Comparison of ENCODE assay signal across 8 cellular contexts in genomic region chr5:112862085-112862484, GRCh38. TPM values are rescaled to one million over a fixed set of nuclear protein-coding genes. Genes with fewer than 3 reads are reported as not detected.
A peak's percentile ranks its signal among the peaks of the same experiment; 100 is the strongest.
DNase-seq lines count a peak whose midpoint lies in the region; ATAC-seq and TF ChIP-seq lines count a peak whose summit lies in the region.

No MANE protein-coding gene starts in this region.

- no peaks in the 10 kb centered on the region for H3K9me3 Mint-ChIP-seq in Calu3 (ENCODE audit: low read depth, unreplicated experiment)

- H2AK5ac ChIP-seq in neuronal stem cell (ENCODE audit: low read depth, low read length) = no peak overlapping the region

- H3K9ac ChIP-seq in neuronal stem cell (ENCODE audit: low read depth, low read length, poor library complexity) = no peak overlapping the region

- intact Hi-C loops in Calu3 (cut with micrococcal nuclease; ENCODE audit: unreplicated experiment) = loop anchor here (5.0 to 10.0 kb wide), 2 partner anchors 60 to 103 kb away; partner anchors contain the start of gene REEP5

- no peaks in the 10 kb centered on the region for H3K27me3 Mint-ChIP-seq in Calu3 (ENCODE audit: unreplicated experiment)

- H3K27ac ChIP-seq in effector memory CD4-positive, alpha-beta T cell (ENCODE audit: insufficient read depth, low read length, poor library complexity, severe bottlenecking) = peak overlapping the region; percentile 86
- H3K27ac ChIP-seq in neuronal stem cell (replicated peaks; ENCODE audit: low read length) = no peak overlapping the region

- peaks cover 19% of the 10 kb centered on the region for H3K4me1 Mint-ChIP-seq in Calu3 (ENCODE audit: low read depth, unreplicated experiment)

- H2BK15ac ChIP-seq in neuronal stem cell (ENCODE audit: low read length) = no peak overlapping the region

- peak; percentile 11 for DNase-seq in Calu3
- DNase-seq in NCI-H460 (ENCODE audit: extremely low read depth, low read depth) = peak; percentile 9
- no peak for DNase-seq in effector memory CD4-positive, alpha-beta T cell
- no peak for DNase-seq in neuronal stem cell (ENCODE audit: low spot score)
- DNase-seq in SIG-M5 (lab: John Stamatoyannopoulos, UW) = no peak
- no peak for DNase-seq in AG08396 (ENCODE audit: low spot score)
- no peak for DNase-seq in SKM-1 treated with dmso at 0.1 percent for 144 hours (lab: John Stamatoyannopoulos, UW; ENCODE audit: unreplicated experiment)

- no peak overlapping the region for H2BK120ac ChIP-seq in neuronal stem cell (ENCODE audit: low read depth, low read length)

- H3K14ac ChIP-seq in neuronal stem cell (ENCODE audit: low read length) = no peak overlapping the region

- peak overlapping the region; percentile 38 for H3K4me2 ChIP-seq in neuronal stem cell (ENCODE audit: insufficient read depth, low read length, poor library complexity, severe bottlenecking)

- H3K36me3 ChIP-seq in effector memory CD4-positive, alpha-beta T cell (ENCODE audit: control insufficient read depth, insufficient read depth, low read length) = peaks cover 31% of the 10 kb centered on the region
- H3K36me3 ChIP-seq in neuronal stem cell (replicated peaks in 1 of 2; ENCODE audit: control insufficient read depth in 2 of 2, insufficient read depth in 2 of 2, low read length in 2 of 2) = peaks cover 6 to 48% of the 10 kb centered on the region in 2 donors

- no peak for ATAC-seq in HG02610 (IDR thresholded peaks at IDR 0.05; ENCODE audit: unreplicated experiment)

- H4K91ac ChIP-seq in neuronal stem cell (ENCODE audit: low read depth, low read length, poor library complexity) = no peak overlapping the region

- H3K4me3 Mint-ChIP-seq in Calu3 (ENCODE audit: low read depth, unreplicated experiment) = peak overlapping the region; percentile 83

- WGBS in neuronal stem cell (ENCODE audit: extremely low coverage in 2 of 2, insufficient read length in 2 of 2, insufficient replicate concordance in 1 of 2), 2 donors = no CpG with 5 or more reads among the region's 9 CpGs

- no peak overlapping the region for H2BK5ac ChIP-seq in neuronal stem cell (ENCODE audit: low read length)

- H3K18ac ChIP-seq in neuronal stem cell (ENCODE audit: low read length) = no peak overlapping the region

- TF ChIP-seq CTCF in Calu3 (IDR thresholded peaks at IDR 0.05; ENCODE audit: unreplicated experiment) = no peak

- no peak overlapping the region for H3K4ac ChIP-seq in neuronal stem cell (ENCODE audit: low read length)

- no peak overlapping the region for H2AFZ ChIP-seq in neuronal stem cell (ENCODE audit: low read length)

- BruUV-seq in Calu3 (replicated peaks; lab: Mats Ljungman, UMichigan) = no TSS peak

- no peaks in the 10 kb centered on the region for H3K9me3 ChIP-seq in effector memory CD4-positive, alpha-beta T cell (ENCODE audit: control insufficient read depth, low read length)
- no peaks in the 10 kb centered on the region for H3K9me3 ChIP-seq in neuronal stem cell (replicated peaks in 1 of 2; ENCODE audit: control insufficient read depth in 2 of 2, insufficient read depth in 1 of 2, low read depth in 1 of 2, low read length in 2 of 2)

- peaks cover 57% of the 10 kb centered on the region for H3K36me3 Mint-ChIP-seq in Calu3 (ENCODE audit: insufficient read depth, unreplicated experiment)

- no peak overlapping the region for H4K8ac ChIP-seq in neuronal stem cell (ENCODE audit: low read depth, low read length)

- H3K4me3 ChIP-seq in effector memory CD4-positive, alpha-beta T cell (ENCODE audit: insufficient read depth, low read depth, low read length, poor library complexity, severe bottlenecking) = peak overlapping the region; percentile 87
- peak overlapping the region; percentile 19 to 75 for H3K4me3 ChIP-seq in neuronal stem cell (ENCODE audit: low read length in 2 of 2)

- CTCF ChIA-PET in Calu3 (lab: Charles Lee) = no interaction called here

- no peaks in the 10 kb centered on the region for H3K27me3 ChIP-seq in effector memory CD4-positive, alpha-beta T cell (replicated peaks; ENCODE audit: control insufficient read depth, insufficient read depth, low read length, poor library complexity, severe bottlenecking)
- no peaks in the 10 kb centered on the region for H3K27me3 ChIP-seq in neuronal stem cell (ENCODE audit: control insufficient read depth in 3 of 3, insufficient read depth in 3 of 3, low read depth in 1 of 3, low read length in 3 of 3)

- H3K79me1 ChIP-seq in neuronal stem cell (ENCODE audit: low read depth, low read length) = no peaks in the 10 kb centered on the region

- H2BK12ac ChIP-seq in neuronal stem cell (ENCODE audit: low read length) = no peak overlapping the region

- H3K23ac ChIP-seq in neuronal stem cell (ENCODE audit: low read depth, low read length, poor library complexity) = no peak overlapping the region

- H3K4me1 ChIP-seq in effector memory CD4-positive, alpha-beta T cell (ENCODE audit: control insufficient read depth, insufficient read depth, low read length, poor library complexity, severe bottlenecking) = peaks cover 7% of the 10 kb centered on the region
- peaks cover 3 to 11% of the 10 kb centered on the region in 2 donors for H3K4me1 ChIP-seq in neuronal stem cell (ENCODE audit: control insufficient read depth in 2 of 2, insufficient read depth in 1 of 2, low read depth in 1 of 2, low read length in 2 of 2)

- peak overlapping the region; percentile 89 for H3K27ac Mint-ChIP-seq in Calu3 (ENCODE audit: unreplicated experiment)

RNA-seq across cellular contexts. Expression of gene SRP19, which starts 1.0 kb away (rescaled TPM):
- 65.5 and 67.0 TPM in 2 replicates for total RNA-seq in Calu3 (2022)
- 114 and 129 TPM in 2 replicates for total RNA-seq in NCI-H460 (2014; rRNA removed; shearing (Covaris generic))
- polyA plus RNA-seq in NCI-H460 (2014; cell fraction: nucleus; rRNA removed) = 65.7 and 111 TPM in 2 replicates
- 85.6 TPM for polyA plus RNA-seq in neuronal stem cell (2013, experiment 1 of 2)
- 89.0 TPM for polyA plus RNA-seq in neuronal stem cell (2013, experiment 2 of 2)

RNA-seq across cellular contexts. Expression of gene REEP5, which starts 59.9 kb away (rescaled TPM):
- total RNA-seq in Calu3 (2022) = 123 and 130 TPM in 2 replicates
- 58.2 and 61.3 TPM in 2 replicates for total RNA-seq in NCI-H460 (2014; rRNA removed; shearing (Covaris generic))
- 24.4 and 30.2 TPM in 2 replicates for polyA plus RNA-seq in NCI-H460 (2014; cell fraction: nucleus; rRNA removed)
- 15.5 TPM for polyA plus RNA-seq in neuronal stem cell (2013, experiment 1 of 2)
- polyA plus RNA-seq in neuronal stem cell (2013, experiment 2 of 2) = 15.9 TPM

Comparison
In these comparisons a context has a peak if more than half of its experiments do, and no peak if none do; other contexts are left out.
1. DNase-seq: peak in Calu3 (single experiment) and NCI-H460 (single experiment); none in effector memory CD4-positive, alpha-beta T cell (0 of 3), neuronal stem cell (single experiment), SIG-M5 (single experiment), AG08396 (single experiment) and SKM-1 treated with dmso at 0.1 percent for 144 hours (single experiment).